Comparison of ENCODE assay signal across 8 cellular contexts in the genomic region with DNA sequence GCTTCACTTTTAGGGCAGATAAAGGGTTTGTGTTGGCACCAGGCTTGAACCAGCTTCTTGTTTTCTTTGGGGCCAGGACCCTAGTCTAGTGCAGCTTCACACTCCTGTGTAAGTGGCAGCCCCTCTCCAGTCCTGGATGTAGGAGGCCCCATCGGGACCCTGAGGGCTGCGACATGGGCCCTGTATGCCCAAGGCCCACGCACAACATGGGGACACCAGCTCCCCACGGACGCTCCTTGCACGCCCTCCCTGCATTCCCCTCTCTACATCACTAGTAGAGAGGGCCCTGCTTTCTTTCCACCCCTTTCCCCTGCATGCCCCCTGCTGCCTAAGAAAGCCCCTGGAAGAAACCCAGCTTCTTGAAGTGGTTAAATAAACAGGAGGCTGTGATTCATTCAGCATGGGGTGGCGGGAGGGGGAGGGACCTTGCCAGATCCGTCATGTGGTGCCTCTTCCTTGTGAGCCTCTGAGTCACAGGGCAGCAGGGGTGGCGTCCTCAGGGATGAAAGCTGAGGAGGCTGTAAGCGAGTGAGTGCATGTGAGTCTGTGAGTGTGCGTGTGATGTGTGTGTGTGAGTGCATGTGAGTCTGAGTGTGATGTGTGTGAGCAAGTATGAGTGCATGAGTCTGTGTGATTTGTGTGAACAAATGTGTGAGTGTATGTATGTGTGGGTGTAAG. TPM values are rescaled to one million over a fixed set of nuclear protein-coding genes. Genes with fewer than 3 reads are reported as not detected.
DNase-seq lines count a peak whose midpoint lies in the region; ATAC-seq and TF ChIP-seq lines count a peak whose summit lies in the region.

No MANE protein-coding gene starts in this region.

- DNase-seq in HFF-Myc (ENCODE audit: extremely low read depth, low read depth) (peak; percentile 97), fibroblast of peridontal ligament (ENCODE audit: extremely low read depth) (peak; percentile 99), posterior vena cava (ENCODE audit: low spot score) (peak; percentile 98), GM19240 (ENCODE audit: insufficient read length, low spot score) (no peak), NCI-H2107 treated with DMSO at 0.1 percent for 48 hours (lab: John Stamatoyannopoulos, UW; ENCODE audit: unreplicated experiment) (no peak), NCI-H146 treated with DMSO at 0.1 percent for 48 hours (lab: John Stamatoyannopoulos, UW; ENCODE audit: unreplicated experiment) (no peak)
- peak; percentile 79 for DNase-seq in activated CD4-positive, alpha-beta T cell treated with anti-CD3 and anti-CD28 coated beads for 48 hours

- intact Hi-C loops in posterior vena cava (cut with DNase I): loop anchor here (10.0 kb wide), 1 partner anchor 447 kb away; no protein-coding TSS in a partner anchor

- no peak for ATAC-seq in GM18858 (IDR thresholded peaks at IDR 0.05; ENCODE audit: unreplicated experiment)

- peak; percentile 19 for TF ChIP-seq CTCF in HFF-Myc (IDR thresholded peaks at IDR 0.05; ENCODE audit: low read depth, low read length, missing control alignments)

- no peak overlapping the region for H3K4me3 ChIP-seq in HFF-Myc (replicated peaks; ENCODE audit: low read depth, low read length)

RNA-seq across cellular contexts. Expression of a gene that starts 42.5 kb away (rescaled TPM):
- total RNA-seq in posterior vena cava: 10 to 100 TPM; 55.6 to 57.1 TPM

Comparison
In these comparisons a context has a peak if more than half of its experiments do, and no peak if none do; other contexts are left out.
1. DNase-seq: peak in HFF-Myc (single experiment), activated CD4-positive, alpha-beta T cell treated with anti-CD3 and anti-CD28 coated beads for 48 hours (single experiment), fibroblast of peridontal ligament (single experiment) and posterior vena cava (single experiment); none in GM19240 (single experiment), NCI-H2107 treated with DMSO at 0.1 percent for 48 hours (single experiment) and NCI-H146 treated with DMSO at 0.1 percent for 48 hours (single experiment).